In genomic region chr14:64702493-64703392, GRCh38 we compare ENCODE assay signal across 8 cellular contexts. TPM values are rescaled to one million over a fixed set of nuclear protein-coding genes. Genes with fewer than 3 reads are reported as not detected.
A peak's percentile ranks its signal among the peaks of the same experiment; 100 is the strongest.
DNase-seq lines count a peak whose midpoint lies in the region; ATAC-seq, FAIRE-seq and TF ChIP-seq lines count a peak whose summit lies in the region.

No MANE protein-coding gene starts in this region.

- H3K27ac ChIP-seq in CD4-positive, CD25-positive, alpha-beta regulatory T cell (ENCODE audit: insufficient read depth, low read length, poor library complexity, severe bottlenecking), result no peak overlapping the region
- H3K27ac ChIP-seq in mucosa of rectum (ENCODE audit: low read depth in 2 of 2, low read length in 2 of 2), result peak overlapping the region; percentile 93 to 94

- H3K9me3 ChIP-seq in CD4-positive, CD25-positive, alpha-beta regulatory T cell (ENCODE audit: control insufficient read depth in 2 of 2, low read length in 2 of 2), result no peaks in the 10 kb centered on the region
- no peaks in the 10 kb centered on the region for H3K9me3 ChIP-seq in mucosa of rectum (ENCODE audit: control insufficient read depth in 2 of 2, low read length in 2 of 2)

- H3K27ac Mint-ChIP-seq in CD4-positive, CD25-positive, alpha-beta regulatory T cell, result peak overlapping the region in 2 of 3 donors; percentile 0 to 89

- no peaks in the 10 kb centered on the region for H3K36me3 Mint-ChIP-seq in CD4-positive, CD25-positive, alpha-beta regulatory T cell

- H3K4me1 ChIP-seq in CD4-positive, CD25-positive, alpha-beta regulatory T cell (ENCODE audit: control insufficient read depth, insufficient read depth, low read length, poor library complexity, severe bottlenecking), result peaks cover 42% of the 10 kb centered on the region
- peaks cover 52 to 59% of the 10 kb centered on the region in 2 donors for H3K4me1 ChIP-seq in mucosa of rectum (ENCODE audit: control insufficient read depth in 2 of 2, insufficient read depth in 2 of 2, low read length in 2 of 2)

- TF ChIP-seq CTCF in bronchial epithelial cell (IDR thresholded peaks at IDR 0.05; ENCODE audit: insufficient read depth, low read length, severe bottlenecking), result no peak

- H3K9me3 Mint-ChIP-seq in CD4-positive, CD25-positive, alpha-beta regulatory T cell, result peaks cover 0 to 5% (median 0%) of the 10 kb centered on the region in 7 donors

- peaks cover 16% of the 10 kb centered on the region for H3K27me3 ChIP-seq in CD4-positive, CD25-positive, alpha-beta regulatory T cell (ENCODE audit: control insufficient read depth, insufficient read depth, low read length)
- H3K27me3 ChIP-seq in bronchial epithelial cell (ENCODE audit: control insufficient read depth, insufficient read depth, low read length) (no peaks in the 10 kb centered on the region), mucosa of rectum (ENCODE audit: control insufficient read depth in 2 of 2, insufficient read depth in 2 of 2, low read length in 2 of 2) (peaks cover 0 to 2% of the 10 kb centered on the region in 2 donors)

- no peak for ATAC-seq in CD4-positive, CD25-positive, alpha-beta regulatory T cell (ENCODE audit: low read depth in 2 of 2)
- ATAC-seq in HG03565 (IDR thresholded peaks at IDR 0.05; ENCODE audit: unreplicated experiment) (no peak), GM19328 (IDR thresholded peaks at IDR 0.05; ENCODE audit: unreplicated experiment) (no peak)

- peak overlapping the region; percentile 48 to 99 for H3K9ac ChIP-seq in mucosa of rectum (ENCODE audit: low read depth in 1 of 2, low read length in 2 of 2)

- H3K4me1 Mint-ChIP-seq in CD4-positive, CD25-positive, alpha-beta regulatory T cell, result peaks cover 15 to 44% (median 32%) of the 10 kb centered on the region in 4 donors

- DNase-seq in CD4-positive, CD25-positive, alpha-beta regulatory T cell, result peak in 1 of 3 donors; percentile 36
- DNase-seq in NCI-H1105 (lab: John Stamatoyannopoulos, UW), result peak; percentile 58
- DNase-seq in bronchial epithelial cell (ENCODE audit: low read depth), result peak; percentile 75
- no peak for DNase-seq in pons (ENCODE audit: low spot score)
- DNase-seq in DMS 273 (lab: John Stamatoyannopoulos, UW; ENCODE audit: unreplicated experiment), result no peak

- H3K4me3 ChIP-seq in CD4-positive, CD25-positive, alpha-beta regulatory T cell (ENCODE audit: low read depth, low read length), result peak overlapping the region; percentile 72
- H3K4me3 ChIP-seq in bronchial epithelial cell (ENCODE audit: low read depth, low read length) (peak overlapping the region; percentile 87), mucosa of rectum (ENCODE audit: low read length in 2 of 2) (peak overlapping the region; percentile 59 to 71)

- no peaks in the 10 kb centered on the region for H3K36me3 ChIP-seq in CD4-positive, CD25-positive, alpha-beta regulatory T cell (ENCODE audit: control insufficient read depth, insufficient read depth, low read length)
- H3K36me3 ChIP-seq in bronchial epithelial cell (ENCODE audit: control insufficient read depth, insufficient read depth, low read length), result no peaks in the 10 kb centered on the region
- no peaks in the 10 kb centered on the region for H3K36me3 ChIP-seq in mucosa of rectum (ENCODE audit: control insufficient read depth in 2 of 2, insufficient read depth in 2 of 2, low read length in 2 of 2)

- H3K4me3 Mint-ChIP-seq in CD4-positive, CD25-positive, alpha-beta regulatory T cell, result peak overlapping the region; percentile 76 to 87 (median 81)

- FAIRE-seq in bronchial epithelial cell (lab: Jason Lieb, UNC), result no peak

- H3K27me3 Mint-ChIP-seq in CD4-positive, CD25-positive, alpha-beta regulatory T cell, result peaks cover 78% of the 10 kb centered on the region

RNA-seq across cellular contexts. Expression of gene PLEKHG3, which starts 1.5 kb away (rescaled TPM):
- total RNA-seq in CD4-positive, CD25-positive, alpha-beta regulatory T cell, result 31.9 TPM
- polyA plus RNA-seq in CD4-positive, CD25-positive, alpha-beta regulatory T cell, result 10 to 100 TPM in 1 of 4 donors, 1 to 10 TPM in 3; 2.1 to 10.5 (median 4.5) TPM
- 32.4 and 35.8 TPM in 2 replicates for total RNA-seq in bronchial epithelial cell

Comparison
In these comparisons a context has a peak if more than half of its experiments do, and no peak if none do; other contexts are left out.
1. DNase-seq: peak in NCI-H1105 (single experiment) and bronchial epithelial cell (single experiment); none in pons (single experiment) and DMS 273 (single experiment).
2. Peak in every context shown above with its lines, with median percentiles within 50 percentile points of each other: H3K4me3 ChIP-seq.